In genomic region chr3:16647668-16648067, GRCh38 we compare ENCODE assay signal across 19 cellular contexts. TPM values are rescaled to one million over a fixed set of nuclear protein-coding genes. Genes with fewer than 3 reads are reported as not detected.
A peak's percentile ranks its signal among the peaks of the same experiment; 100 is the strongest.
DNase-seq lines count a peak whose midpoint lies in the region; ATAC-seq and TF ChIP-seq lines count a peak whose summit lies in the region.
"Had no signal": no experiment of that assay in that cellular context is flagged by ENCODE, and none has a peak within 500 bp of the region (broad histone marks: within the 10 kb centered on the region; RNA-seq: fewer than 3 reads in every experiment).

No MANE protein-coding gene starts in this region.

- no peaks in the 10 kb centered on the region for H3K36me3 Mint-ChIP-seq in activated CD4-positive, alpha-beta T cell treated with anti-CD3 and anti-CD28 coated beads, Interleukin-2, amount 10 ng/mL, durations not matched to agents 24 days and 14 days (ENCODE audit: low read depth)
- H3K36me3 Mint-ChIP-seq: CD4-positive, alpha-beta memory T cell had no signal

- H3K4me1 Mint-ChIP-seq in activated CD4-positive, alpha-beta T cell treated with anti-CD3 and anti-CD28 coated beads, Interleukin-2, amount 10 ng/mL, durations not matched to agents 24 days and 14 days: no peaks in the 10 kb centered on the region
- H3K4me1 Mint-ChIP-seq: CD4-positive, alpha-beta memory T cell had no signal

- intact Hi-C loops in activated CD4-positive, alpha-beta T cell treated with anti-CD3 and anti-CD28 coated beads, Interleukin-2, amount 10 ng/mL, durations not matched to agents 24 days and 14 days (cut with micrococcal nuclease): no loop called here

- DNase-seq in M059J (ENCODE audit: low read depth) (peak; percentile 28), choroid plexus epithelial cell (ENCODE audit: low read depth) (peak; percentile 1), myocyte (ENCODE audit: low read depth) (peak; percentile 9), stromal cell of bone marrow (ENCODE audit: low read depth) (peak; percentile 14)
- DNase-seq in effector CD8-positive, alpha-beta T cell (lab: John Stamatoyannopoulos, UW): no peak
- no peak for DNase-seq in activated CD4-positive, alpha-beta T cell treated with anti-CD3 and anti-CD28 coated beads, Interleukin-2, amount 10 ng/mL, durations not matched to agents 24 days and 14 days
- DNase-seq: C1 segment of cervical spinal cord; Caco-2; CD4-positive, alpha-beta memory T cell; DMS153; DND-41; GOT3; HFFc6 had no signal

- no peak for ATAC-seq in HG02970 (IDR thresholded peaks at IDR 0.05; ENCODE audit: low FRiP score, unreplicated experiment)
- ATAC-seq in HG03469 (IDR thresholded peaks at IDR 0.05; ENCODE audit: unreplicated experiment): no peak

- H3K9me3 Mint-ChIP-seq in activated CD4-positive, alpha-beta T cell treated with anti-CD3 and anti-CD28 coated beads, Interleukin-2, amount 10 ng/mL, durations not matched to agents 24 days and 14 days: no peaks in the 10 kb centered on the region
- H3K9me3 Mint-ChIP-seq: HFFc6 had no signal

- no peak for TF ChIP-seq CTCF in choroid plexus epithelial cell (conservative IDR thresholded peaks at IDR 0.05; ENCODE audit: low read depth, low read length)

- peaks cover 9% of the 10 kb centered on the region for H3K27me3 Mint-ChIP-seq in activated CD4-positive, alpha-beta T cell treated with anti-CD3 and anti-CD28 coated beads, Interleukin-2, amount 10 ng/mL, durations not matched to agents 24 days and 14 days

- no peak overlapping the region for H3K4me3 ChIP-seq in choroid plexus epithelial cell (ENCODE audit: low read depth, low read length)
- H3K4me3 ChIP-seq: HAP-1 had no signal

- H3K4me3 Mint-ChIP-seq in activated CD4-positive, alpha-beta T cell treated with anti-CD3 and anti-CD28 coated beads, Interleukin-2, amount 10 ng/mL, durations not matched to agents 24 days and 14 days: no peak overlapping the region
- H3K4me3 Mint-ChIP-seq: CD4-positive, alpha-beta memory T cell; HFFc6 had no signal

- H3K27ac Mint-ChIP-seq in activated CD4-positive, alpha-beta T cell treated with anti-CD3 and anti-CD28 coated beads, Interleukin-2, amount 10 ng/mL, durations not matched to agents 24 days and 14 days: no peak overlapping the region
- H3K27ac Mint-ChIP-seq: CD4-positive, alpha-beta memory T cell; HFFc6 had no signal

RNA-seq across cellular contexts. Expression of gene DAZL, which starts 42.4 kb away (rescaled TPM):
- total RNA-seq in M059J (2014; rRNA removed; shearing (Covaris generic)): not detected in 2 replicates
- total RNA-seq in myocyte: not detected in 2 replicates
- not detected for polyA plus RNA-seq in myocyte (2012)
- total RNA-seq in activated CD4-positive, alpha-beta T cell treated with anti-CD3 and anti-CD28 coated beads, Interleukin-2, amount 10 ng/mL, durations not matched to agents 24 days and 14 days: 0.07 and 0.19 TPM in 2 replicates
- total RNA-seq: A172; A673; Caco-2; CD4-positive, alpha-beta memory T cell; HFFc6 had no signal
- polyA plus RNA-seq: BJ; CD4-positive, alpha-beta memory T cell had no signal

Comparison
In these comparisons a context has a peak if more than half of its experiments do, and no peak if none do; other contexts are left out.
1. DNase-seq: peak in M059J (single experiment), choroid plexus epithelial cell (single experiment), myocyte (single experiment) and stromal cell of bone marrow (single experiment); none in effector CD8-positive, alpha-beta T cell (single experiment) and activated CD4-positive, alpha-beta T cell treated with anti-CD3 and anti-CD28 coated beads, Interleukin-2, amount 10 ng/mL, durations not matched to agents 24 days and 14 days (single experiment).